25 cellular contexts compared by ENCODE assay signal in genomic region chr6:170099387-170099786, GRCh38.
DNase-seq lines count a peak whose midpoint lies in the region; FAIRE-seq and TF ChIP-seq lines count a peak whose summit lies in the region.
"Had no signal": no experiment of that assay in that cellular context is flagged by ENCODE, and none has a peak within 500 bp of the region (broad histone marks: within the 10 kb centered on the region; RNA-seq: fewer than 3 reads in every experiment).

No MANE protein-coding gene starts in this region.

- 81 to 87% (median 86%) methylated on average over 11 of the region's 11 CpGs for WGBS in small intestine, 3 donors

- no peaks in the 10 kb centered on the region for H3K4me1 Mint-ChIP-seq in CD14-positive monocyte

- H3K9me3 ChIP-seq in small intestine (ENCODE audit: control insufficient read depth, low read depth): no peaks in the 10 kb centered on the region
- H3K9me3 ChIP-seq: ascending aorta, colonic mucosa, thyroid gland had no signal

- intact Hi-C loops in CD14-positive monocyte (cut with micrococcal nuclease): no loop called here

- peaks cover 11 to 28% (median 14%) of the 10 kb centered on the region in 3 donors for H3K27me3 Mint-ChIP-seq in CD14-positive monocyte (ENCODE audit: low read depth in 3 of 3)

- no peak overlapping the region for H3K4me3 Mint-ChIP-seq in CD14-positive monocyte
- H3K4me3 Mint-ChIP-seq: activated naive CD8-positive, alpha-beta T cell treated with anti-CD3 and anti-CD28 coated beads, Interleukin-2, amount 10 ng/mL, durations not matched to agents 7 days and 5 days; naive B cell; stimulated activated naive CD8-positive, alpha-beta T cell treated with anti-CD3 and anti-CD28 coated beads, Interleukin-15, Interleukin-2, amounts not matched to agents 100 ng/mL and 50 ng/mL, for 24 hours had no signal

- H3K9me3 Mint-ChIP-seq in CD14-positive monocyte: peaks cover 6 to 16% (median 8%) of the 10 kb centered on the region in 7 donors

- H3K27ac Mint-ChIP-seq in CD14-positive monocyte: no peak overlapping the region
- H3K27ac Mint-ChIP-seq: activated naive CD8-positive, alpha-beta T cell treated with anti-CD3 and anti-CD28 coated beads, Interleukin-2, amount 10 ng/mL, durations not matched to agents 7 days and 5 days; stimulated activated naive CD8-positive, alpha-beta T cell treated with anti-CD3 and anti-CD28 coated beads, Interleukin-15, Interleukin-2, amounts not matched to agents 100 ng/mL and 50 ng/mL, for 24 hours had no signal

- H3K4me1 ChIP-seq in small intestine (ENCODE audit: control insufficient read depth in 2 of 2, insufficient read depth in 1 of 2, low read depth in 1 of 2, low read length in 1 of 2): no peaks in the 10 kb centered on the region
- H3K4me1 ChIP-seq: colonic mucosa, thyroid gland had no signal

- POLR2A ChIA-PET in GM10248 (lab: Yijun Ruan, JAX): no interaction called here

- H3K27me3 ChIP-seq in small intestine (ENCODE audit: control insufficient read depth in 2 of 2, insufficient read depth in 2 of 2, low read length in 2 of 2): no peaks in the 10 kb centered on the region
- H3K27me3 ChIP-seq: ascending aorta, colonic mucosa, thyroid gland had no signal

- CTCF ChIA-PET in GM10248 (lab: Yijun Ruan, JAX): interaction anchor here (1.4 kb wide), 1 partner anchor 10 kb away, joined by 3 read pairs; no protein-coding TSS in a partner anchor

- no peak overlapping the region for H3K27ac ChIP-seq in small intestine (ENCODE audit: low read depth in 1 of 2, low read length in 1 of 2)
- H3K27ac ChIP-seq: ascending aorta; BLaER1 treated with 17β-estradiol and CSF1 and Interleukin-3, amounts not matched to agents 10 nM and 100 nM; colonic mucosa; GM23248; thyroid gland had no signal

- no peaks in the 10 kb centered on the region for H3K36me3 Mint-ChIP-seq in CD14-positive monocyte

- H3K4me3 ChIP-seq in small intestine (ENCODE audit: low read depth in 1 of 2, low read length in 2 of 2): no peak overlapping the region
- H3K4me3 ChIP-seq: ascending aorta; BLaER1 treated with 17β-estradiol and CSF1 and Interleukin-3, amounts not matched to agents 10 nM and 100 nM; colonic mucosa; GM23248; thyroid gland had no signal

- no peaks in the 10 kb centered on the region for H3K36me3 ChIP-seq in small intestine (ENCODE audit: control insufficient read depth in 2 of 2, insufficient read depth in 2 of 2, low read length in 2 of 2)
- H3K36me3 ChIP-seq: ascending aorta; BLaER1 treated with 17β-estradiol and CSF1 and Interleukin-3, amounts not matched to agents 10 nM and 100 nM; colonic mucosa; thyroid gland had no signal

- FAIRE-seq in small intestine (lab: Jason Lieb, UNC): no peak
- FAIRE-seq: G401.6, islet of Langerhans had no signal

- TF ChIP-seq CTCF in CD14-positive monocyte (IDR thresholded peaks at IDR 0.05) (no peak), GM10248 (IDR thresholded peaks at IDR 0.05; ENCODE audit: control extremely low read depth, extremely low read depth, low read depth, missing control alignments) (no peak)

- DNase-seq in CD14-positive monocyte (ENCODE audit: low spot score) (peak; percentile 19), D341Med (ENCODE audit: low spot score) (peak; percentile 15), islet precursor cell (peak; percentile 23), GM10248 (ENCODE audit: extremely low spot score) (no peak), NOMO-1 treated with dmso at 0.1 percent for 144 hours (lab: John Stamatoyannopoulos, UW; ENCODE audit: unreplicated experiment) (no peak), small intestine (no peak)
- DNase-seq in stimulated activated CD8-positive, alpha-beta memory T cell treated with anti-CD3 and anti-CD28 coated beads, Interleukin-4, amount 100 ng/mL, for 48 hours: peak; percentile 12
- DNase-seq: activated CD4-positive, alpha-beta T cell treated with anti-CD3 and anti-CD28 coated beads, Interleukin-2, amount 50 U/mL, for 4 hours; activated effector memory CD4-positive, alpha-beta T cell treated with Interleukin-2 at 50 U/mL for 16 hours; activated naive CD8-positive, alpha-beta T cell treated with anti-CD3 and anti-CD28 coated beads, Interleukin-2, amount 10 ng/mL, durations not matched to agents 7 days and 5 days; colonic mucosa; glutamatergic neuron; GM23248; midbrain; naive B cell; NCI-H1436 treated with DMSO at 0.1 percent for 48 hours; NCI-H2107; NCI-H748 treated with DMSO at 0.1 percent for 48 hours; SIG-M5; thyroid gland had no signal

Comparison
In these comparisons a context has a peak if more than half of its experiments do, and no peak if none do; other contexts are left out.
1. DNase-seq: peak in CD14-positive monocyte (single experiment), D341Med (single experiment), islet precursor cell (single experiment) and stimulated activated CD8-positive, alpha-beta memory T cell treated with anti-CD3 and anti-CD28 coated beads, Interleukin-4, amount 100 ng/mL, for 48 hours (single experiment); none in GM10248 (single experiment), NOMO-1 treated with dmso at 0.1 percent for 144 hours (single experiment) and small intestine (single experiment).